Comparison of ENCODE assay signal across 15 cellular contexts in the genomic region with DNA sequence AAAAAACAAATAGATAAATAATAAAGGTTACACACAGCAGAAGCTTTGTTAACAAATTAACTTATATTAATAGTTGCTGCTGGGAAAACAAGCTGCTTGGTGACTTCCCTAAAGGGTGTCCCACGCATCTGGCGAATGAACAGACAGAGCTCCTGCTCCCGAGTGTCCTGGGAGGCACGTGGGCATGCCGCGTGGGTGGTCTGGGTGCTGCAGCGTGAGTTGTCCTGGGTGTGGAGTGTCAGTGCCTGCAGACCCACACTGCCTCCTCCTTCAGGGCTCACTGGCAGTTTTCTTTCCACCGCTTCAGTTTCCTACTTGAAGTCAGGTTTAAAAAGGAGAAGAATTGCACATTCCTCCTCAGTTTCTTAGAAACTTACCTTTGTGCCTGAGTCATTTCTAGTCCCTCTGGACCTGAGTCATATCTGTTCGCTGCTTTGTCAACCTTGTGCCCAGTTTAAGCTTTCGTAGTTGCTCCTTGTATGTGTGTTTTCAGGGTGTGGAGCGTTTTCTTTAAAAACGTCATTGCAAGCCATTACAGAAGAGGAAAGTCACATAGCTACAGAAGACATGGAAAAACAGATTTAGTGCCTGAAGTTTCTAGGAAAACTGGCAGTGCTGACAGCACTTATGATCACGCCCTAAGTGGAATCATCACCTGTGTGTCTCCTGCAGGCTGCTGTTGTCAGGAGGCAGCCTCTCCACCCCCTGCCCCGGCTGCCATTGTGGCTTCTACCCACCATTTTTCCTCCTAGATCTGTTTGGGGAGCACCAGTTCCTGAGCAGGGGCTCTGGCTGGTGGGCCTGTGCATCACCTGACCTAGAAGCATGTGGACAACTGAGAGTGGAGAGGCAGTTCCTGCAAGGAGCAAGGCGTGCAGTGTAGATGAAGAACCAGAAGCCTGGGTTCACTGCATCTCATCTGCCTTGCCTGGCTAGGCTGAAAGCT. TPM values are rescaled to one million over a fixed set of nuclear protein-coding genes. Genes with fewer than 3 reads are reported as not detected.
DNase-seq lines count a peak whose midpoint lies in the region; ATAC-seq, FAIRE-seq and TF ChIP-seq lines count a peak whose summit lies in the region.
"Had no signal": no experiment of that assay in that cellular context is flagged by ENCODE, and none has a peak within 500 bp of the region (broad histone marks: within the 10 kb centered on the region; RNA-seq: fewer than 3 reads in every experiment).

No MANE protein-coding gene starts in this region.

- no peaks in the 10 kb centered on the region for H3K79me2 ChIP-seq in keratinocyte (ENCODE audit: control insufficient read depth, insufficient read depth, low read length)

- intact Hi-C loops in testis (cut with DNase I; ENCODE audit: low total_unique reads) = no loop called here

- H2AFZ ChIP-seq in keratinocyte (ENCODE audit: control insufficient read depth, low read length) = peak overlapping the region; percentile 21

- DNase-seq in MV-4-11 (lab: John Stamatoyannopoulos, UW) (peak; percentile 33), keratinocyte (ENCODE audit: low read depth, low spot score) (no peak), testis (peak; percentile 62), NOMO-1 treated with dmso at 0.1 percent for 144 hours (lab: John Stamatoyannopoulos, UW; ENCODE audit: unreplicated experiment) (no peak), T-helper 9 cell (no peak), NCI-H510A (lab: John Stamatoyannopoulos, UW) (no peak)
- DNase-seq: activated CD8-positive, alpha-beta memory T cell treated with anti-CD3 and anti-CD28 coated beads, Interleukin-2, amount 50 U/mL, for 4 hours; DND-41; HFFc6; NCI-H1417 treated with DMSO at 0.1 percent for 48 hours; trophoblast cell had no signal

- peak; percentile 71 for ATAC-seq in GM21619 (IDR thresholded peaks at IDR 0.05; ENCODE audit: unreplicated experiment)
- no peak for ATAC-seq in GM19351 (IDR thresholded peaks at IDR 0.05; ENCODE audit: unreplicated experiment)

- TF ChIP-seq POLR2A in testis (IDR thresholded peaks at IDR 0.05) = no peak

- no peak for TF ChIP-seq CTCF in keratinocyte (optimal IDR thresholded peaks at IDR 0.05 in 1 of 3, IDR thresholded peaks at IDR 0.05 in 1 of 3, conservative IDR thresholded peaks at IDR 0.05 in 1 of 3; ENCODE audit: extremely low read depth in 1 of 3, insufficient read depth in 2 of 3, low read length in 3 of 3)
- TF ChIP-seq CTCF in testis (IDR thresholded peaks at IDR 0.05) = no peak

- no peaks in the 10 kb centered on the region for H3K9me1 ChIP-seq in keratinocyte (ENCODE audit: control insufficient read depth, extremely low read depth, insufficient read depth, low read length)

- H3K4me3 ChIP-seq in keratinocyte (ENCODE audit: control insufficient read depth in 2 of 3, extremely low read depth in 1 of 3, insufficient read depth in 2 of 3, low read depth in 1 of 3, low read length in 3 of 3) = peak overlapping the region in 1 of 3 experiments; percentile 2
- no peak overlapping the region for H3K4me3 ChIP-seq in testis
- H3K4me3 ChIP-seq: ascending aorta had no signal

- peak; percentile 59 for FAIRE-seq in keratinocyte (lab: Jason Lieb, UNC)
- FAIRE-seq: islet of Langerhans had no signal

- WGBS in testis, 2 donors = 52 to 71% methylated on average over 14 to 15 of the region's 15 CpGs

- H3K36me3 ChIP-seq in keratinocyte (ENCODE audit: control insufficient read depth in 2 of 2, extremely low read depth in 1 of 2, insufficient read depth in 2 of 2, low read length in 2 of 2) (peaks cover 2 to 3% of the 10 kb centered on the region in 2 experiments), testis (ENCODE audit: low read depth, missing control alignments) (no peaks in the 10 kb centered on the region)

- H3K4me2 ChIP-seq in keratinocyte (ENCODE audit: control insufficient read depth, extremely low read depth, insufficient read depth, low read depth, low read length) = peak overlapping the region; percentile 52

- H3K27me3 ChIP-seq in keratinocyte (ENCODE audit: control insufficient read depth, extremely low read depth, insufficient read depth, low read length) (no peaks in the 10 kb centered on the region), testis (no peaks in the 10 kb centered on the region)
- H3K27me3 ChIP-seq: ascending aorta had no signal

- H3K4me1 ChIP-seq in keratinocyte (ENCODE audit: control insufficient read depth, extremely low read depth, insufficient read depth, low read length) (peaks cover 14% of the 10 kb centered on the region), testis (peaks cover 11% of the 10 kb centered on the region)
- H3K4me1 ChIP-seq: ascending aorta had no signal

- H3K27ac ChIP-seq in keratinocyte (ENCODE audit: control insufficient read depth, insufficient read depth, low read length) (peak overlapping the region; percentile 59), testis (no peak overlapping the region)
- H3K27ac ChIP-seq: ascending aorta had no signal

- peaks cover 5% of the 10 kb centered on the region for H4K20me1 ChIP-seq in keratinocyte (ENCODE audit: control insufficient read depth, extremely low read depth, insufficient read depth, low read length)

- H3K9ac ChIP-seq in keratinocyte (ENCODE audit: control insufficient read depth, extremely low read depth, insufficient read depth, low read length) = peak overlapping the region; percentile 66

- dilution Hi-C loops in keratinocyte (cut with MboI; ENCODE audit: extremely low pct_ligation_motif_present, low sequenced_read_pairs) = no loop called here

- no peaks in the 10 kb centered on the region for H3K9me3 ChIP-seq in keratinocyte (ENCODE audit: control insufficient read depth, low read depth, low read length)
- H3K9me3 ChIP-seq in testis = no peaks in the 10 kb centered on the region
- H3K9me3 ChIP-seq: ascending aorta had no signal

RNA-seq across cellular contexts. Expression of gene IMPA2, which starts 24.5 kb away (rescaled TPM):
- 9.9 to 18.7 TPM (median 17.6 TPM) in 3 replicates for polyA plus RNA-seq in keratinocyte
- polyA plus RNA-seq in keratinocyte (2011; ENCODE audit: low read depth) = 66.4 TPM
- 11.2 and 14.0 TPM in 2 replicates for polyA plus RNA-seq in keratinocyte (2011; cell fraction: cytosol; rRNA removed)
- 11.4 TPM in 2 replicates for polyA plus RNA-seq in keratinocyte (2011; cell fraction: nucleus; rRNA removed)
- polyA plus RNA-seq in keratinocyte (2012; ENCODE audit: low replicate concordance) = 11.0 and 143 TPM in 2 replicates
- polyA minus RNA-seq in keratinocyte = 12.0 to 15.1 TPM (median 12.1 TPM) in 3 replicates
- 12.5 TPM for polyA minus RNA-seq in keratinocyte (2011; cell fraction: cytosol; rRNA and poly(A)+ RNA removed)
- 4.2 and 4.6 TPM in 2 replicates for polyA minus RNA-seq in keratinocyte (2011; cell fraction: nucleus; rRNA and poly(A)+ RNA removed)
- 10 to 100 TPM; 16.6 to 21.3 TPM for total RNA-seq in testis
- 16.7 TPM for polyA plus RNA-seq in testis (ENCODE audit: insufficient read depth, low read depth, low replicate concordance)

Comparison
In these comparisons a context has a peak if more than half of its experiments do, and no peak if none do; other contexts are left out.
1. DNase-seq: peak in MV-4-11 (single experiment) and testis (single experiment); none in keratinocyte (single experiment), NOMO-1 treated with dmso at 0.1 percent for 144 hours (single experiment), T-helper 9 cell (single experiment) and NCI-H510A (single experiment).